In genomic region chr6:119084784-119085183, GRCh38 we compare ENCODE assay signal across 8 cellular contexts. TPM values are rescaled to one million over a fixed set of nuclear protein-coding genes. Genes with fewer than 3 reads are reported as not detected.
"Had no signal": no experiment of that assay in that cellular context is flagged by ENCODE, and none has a peak within 500 bp of the region (broad histone marks: within the 10 kb centered on the region; RNA-seq: fewer than 3 reads in every experiment).

No MANE protein-coding gene starts in this region.

- H3K9ac ChIP-seq: KMS-11 had no signal

- H3K27ac ChIP-seq: HL-60, KMS-11 had no signal

- DNase-seq: IMR-90, KBM-7, KG1 had no signal

- ATAC-seq: HepG2, K562 had no signal

- H3K4me2 ChIP-seq: KMS-11 had no signal

- H3K4me3 ChIP-seq: K562 had no signal

RNA-seq across cellular contexts. Expression of gene FAM184A, which starts 6.3 kb away (rescaled TPM):
- total RNA-seq: HT-29, IMR-90 had no signal
